In genomic region chr11:18588297-18589252, GRCh38 we compare ENCODE assay signal across 8 cellular contexts. TPM values are rescaled to one million over a fixed set of nuclear protein-coding genes. Genes with fewer than 3 reads are reported as not detected.
A peak's percentile ranks its signal among the peaks of the same experiment; 100 is the strongest.
DNase-seq lines count a peak whose midpoint lies in the region; ATAC-seq, FAIRE-seq and TF ChIP-seq lines count a peak whose summit lies in the region.

UEVLD (minus strand) TSS chr11:18588734; CDS start chr11:18588654, 80 bp downstream.

- peaks cover 12% of the 10 kb centered on the region for H3K4me1 Mint-ChIP-seq in neural progenitor cell

- POLR2A ChIA-PET in RWPE1 (lab: Yijun Ruan, JAX; ENCODE audit: low non-redundant PET) = interaction anchor here (0.9 kb wide), 1 partner anchor 46 kb away, joined by 3 read pairs; the partner anchor contains the start of gene SPTY2D1

- no peak within 1 kb of the TSS for H3K4me3 Mint-ChIP-seq in neural progenitor cell

- TF ChIP-seq EP300 in stomach (IDR thresholded peaks at IDR 0.05) = peak; percentile 44

- H3K4me3 ChIP-seq in HUES6 (ENCODE audit: low read depth, low read length) = peak within 1 kb of the TSS; percentile 97
- H3K4me3 ChIP-seq in neural progenitor cell = peak within 1 kb of the TSS; percentile 67
- H3K4me3 ChIP-seq in stomach = peak within 1 kb of the TSS; percentile 77 to 89 (median 86)

- H3K4me2 ChIP-seq in neural progenitor cell = peak within 1 kb of the TSS; percentile 81

- peak in 1 of 4 donors; percentile 47 for TF ChIP-seq POLR2A in stomach (IDR thresholded peaks at IDR 0.05)

- no peak within 1 kb of the TSS for H3K27ac Mint-ChIP-seq in neural progenitor cell

- peaks cover 2% of the 10 kb centered on the region for H3K27me3 Mint-ChIP-seq in neural progenitor cell (ENCODE audit: insufficient read depth, low read depth)

- peak within 1 kb of the TSS; percentile 96 for H2AFZ ChIP-seq in neural progenitor cell (replicated peaks)

- peak; percentile 72 for ATAC-seq in GM21381 (IDR thresholded peaks at IDR 0.05; ENCODE audit: unreplicated experiment)

- FAIRE-seq in D721Med (lab: Jason Lieb, UNC) = no peak

- peaks cover 8% of the 10 kb centered on the region for H4K20me1 ChIP-seq in neural progenitor cell (ENCODE audit: low read depth)

- peak within 1 kb of the TSS; percentile 81 for H3K27ac ChIP-seq in HUES6 (ENCODE audit: low read depth, low read length)
- H3K27ac ChIP-seq in RWPE1 = peak within 1 kb of the TSS; percentile 74
- no peak within 1 kb of the TSS for H3K27ac ChIP-seq in neural progenitor cell
- H3K27ac ChIP-seq in stomach = peak within 1 kb of the TSS; percentile 85 to 93 (median 87)

- H3K79me2 ChIP-seq in neural progenitor cell (ENCODE audit: low read depth) = peaks cover 65% of the 10 kb centered on the region

- intact Hi-C loops in stomach (cut with DNase I; ENCODE audit: low total_unique reads) = no loop called here

- H3K9me3 ChIP-seq in HUES6 (ENCODE audit: control insufficient read depth, insufficient read depth, low read depth, low read length) (no peaks in the 10 kb centered on the region), neural progenitor cell (ENCODE audit: low read depth) (no peaks in the 10 kb centered on the region), stomach (no peaks in the 10 kb centered on the region)

- CTCF ChIA-PET in RWPE1 (lab: Yijun Ruan, JAX) = interaction anchor here (1.0 kb wide), 1 partner anchor 48 kb away, joined by 3 read pairs; no protein-coding TSS in a partner anchor

- TF ChIP-seq CTCF in D721Med (IDR thresholded peaks at IDR 0.05; ENCODE audit: insufficient read depth, missing control alignments) = no peak
- no peak for TF ChIP-seq CTCF in RWPE1 (conservative IDR thresholded peaks at IDR 0.05; ENCODE audit: low read depth)
- TF ChIP-seq CTCF in neural progenitor cell (IDR thresholded peaks at IDR 0.05) = no peak
- no peak for TF ChIP-seq CTCF in stomach (IDR thresholded peaks at IDR 0.05)

- no peaks in the 10 kb centered on the region for H3K36me3 Mint-ChIP-seq in neural progenitor cell

- 1 to 3% (median 2%) methylated on average over 43 to 50 of the region's 50 CpGs for WGBS in stomach, 5 donors

- H3K9ac ChIP-seq in HUES6 (ENCODE audit: low read length) = peak within 1 kb of the TSS; percentile 87
- peak within 1 kb of the TSS; percentile 68 for H3K9ac ChIP-seq in neural progenitor cell

- DNase-seq in D721Med (ENCODE audit: insufficient read length, low spot score) = peak; percentile 90
- peak; percentile 94 for DNase-seq in RWPE1 (ENCODE audit: low spot score)
- peak; percentile 42 for DNase-seq in activated gamma-delta T cell treated with anti-CD3 and anti-CD28 coated beads, Interleukin-2, amount 50 U/mL, for 16 hours (ENCODE audit: low read depth)
- peak; percentile 87 for DNase-seq in foreskin melanocyte
- DNase-seq in neural progenitor cell (ENCODE audit: low spot score) = peak; percentile 93
- peak; percentile 90 for DNase-seq in stomach

- no peaks in the 10 kb centered on the region for H3K27me3 ChIP-seq in HUES6 (ENCODE audit: control insufficient read depth, insufficient read depth, low read length)
- H3K27me3 ChIP-seq in neural progenitor cell = no peaks in the 10 kb centered on the region
- no peaks in the 10 kb centered on the region for H3K27me3 ChIP-seq in stomach

- peaks cover 14% of the 10 kb centered on the region for H3K4me1 ChIP-seq in HUES6 (ENCODE audit: control insufficient read depth, insufficient read depth, low read length)
- H3K4me1 ChIP-seq in neural progenitor cell = peaks cover 16% of the 10 kb centered on the region
- peaks cover 25 to 52% (median 39%) of the 10 kb centered on the region in 4 donors for H3K4me1 ChIP-seq in stomach

- H3K9me3 Mint-ChIP-seq in neural progenitor cell = no peaks in the 10 kb centered on the region

- H3F3A ChIP-seq in neural progenitor cell (ENCODE audit: low read depth) = peaks cover 4% of the 10 kb centered on the region

- H3K36me3 ChIP-seq in HUES6 (ENCODE audit: control insufficient read depth, insufficient read depth, low read length) (no peaks in the 10 kb centered on the region), neural progenitor cell (no peaks in the 10 kb centered on the region), stomach (no peaks in the 10 kb centered on the region)

RNA-seq across cellular contexts. Expression of gene UEVLD, which starts in this region (rescaled TPM):
- total RNA-seq in neural progenitor cell (ENCODE audit: low replicate concordance) = 16.1 and 20.4 TPM in 2 replicates
- total RNA-seq in stomach = 10 to 100 TPM in 4 of 5 donors, 1 to 10 TPM in 1; 6.7 to 40.6 (median 22.2) TPM
- 10 to 100 TPM in 2 of 3 donors, 1 to 10 TPM in 1; 4.9 to 11.9 (median 10.4) TPM for polyA plus RNA-seq in stomach

Comparison
In these comparisons a context has a peak if more than half of its experiments do, and no peak if none do; other contexts are left out.
1. DNase-seq: peak in every context shown above with its lines; median percentile 94 in RWPE1; 93 in neural progenitor cell; 90 in D721Med; 90 in stomach; 87 in foreskin melanocyte; 42 in activated gamma-delta T cell treated with anti-CD3 and anti-CD28 coated beads, Interleukin-2, amount 50 U/mL, for 16 hours.